In the genomic region with DNA sequence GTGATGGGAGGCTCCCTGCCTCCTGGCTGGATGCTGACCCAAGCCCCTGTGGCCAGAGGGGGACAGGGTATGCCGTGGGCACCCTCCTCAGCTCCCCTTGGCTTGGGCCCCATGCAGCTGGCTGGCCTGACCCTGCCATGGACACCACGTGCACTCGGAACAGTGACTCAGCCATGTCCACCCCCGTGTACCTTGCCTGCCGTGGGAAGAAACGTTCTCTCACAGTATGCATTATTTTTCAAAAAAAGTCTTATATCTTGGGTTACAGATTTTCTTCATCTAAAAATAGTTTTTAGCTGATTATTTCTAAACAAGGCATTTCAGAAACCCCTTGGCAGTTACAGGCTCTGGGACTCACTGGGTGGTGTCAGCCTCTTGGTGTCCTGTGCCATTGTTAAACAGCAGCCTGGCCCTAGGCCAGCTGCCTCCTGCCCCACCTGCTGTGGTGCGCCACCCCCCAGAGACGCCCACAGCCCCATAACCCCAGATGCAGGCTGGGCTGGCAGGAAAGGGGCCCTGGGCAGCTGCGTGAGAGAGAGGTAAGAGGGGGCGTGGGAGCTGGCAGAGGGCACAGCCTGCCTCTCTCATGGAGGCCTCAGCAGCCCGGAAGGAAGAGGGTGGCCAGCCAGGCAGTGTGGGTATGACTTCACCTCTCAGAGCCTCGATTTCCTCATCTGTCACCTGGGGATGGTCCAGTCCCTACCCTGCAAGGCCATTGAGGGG, we compare ENCODE assay signal across 13 cellular contexts.
DNase-seq lines count a peak whose midpoint lies in the region; ATAC-seq and TF ChIP-seq lines count a peak whose summit lies in the region.
"Had no signal": no experiment of that assay in that cellular context is flagged by ENCODE, and none has a peak within 500 bp of the region (broad histone marks: within the 10 kb centered on the region; RNA-seq: fewer than 3 reads in every experiment).

No MANE protein-coding gene starts in this region.

- H3K27me3 Mint-ChIP-seq in type B pancreatic cell: no peaks in the 10 kb centered on the region
- H3K27me3 Mint-ChIP-seq: B cell; stimulated activated memory B cell treated with anti-CD40 and anti-IgM and Interleukin-4, amounts not matched to agents 10 μg/mL and 1 μg/mL and 100 μg/mL, for 72 hours had no signal

- H3K27ac ChIP-seq in angular gyrus (ENCODE audit: low read depth, low read length): peak overlapping the region; percentile 60
- H3K27ac ChIP-seq: ascending aorta, gastroesophageal sphincter had no signal

- no peak for ATAC-seq in Right ventricle myocardium inferior
- ATAC-seq in esophagus mucosa: no peak
- ATAC-seq: gastroesophageal sphincter; stimulated activated memory B cell treated with anti-CD40 and anti-IgM and Interleukin-4, amounts not matched to agents 10 μg/mL and 1 μg/mL and 100 μg/mL, for 72 hours had no signal

- H3K4me1 Mint-ChIP-seq in type B pancreatic cell (ENCODE audit: unreplicated experiment): peaks cover 5% of the 10 kb centered on the region
- H3K4me1 Mint-ChIP-seq: B cell; stimulated activated memory B cell treated with anti-CD40 and anti-IgM and Interleukin-4, amounts not matched to agents 10 μg/mL and 1 μg/mL and 100 μg/mL, for 72 hours had no signal

- no peaks in the 10 kb centered on the region for H3K36me3 Mint-ChIP-seq in type B pancreatic cell
- H3K36me3 Mint-ChIP-seq: stimulated activated memory B cell treated with anti-CD40 and anti-IgM and Interleukin-4, amounts not matched to agents 10 μg/mL and 1 μg/mL and 100 μg/mL, for 72 hours had no signal

- H3K4me3 Mint-ChIP-seq in type B pancreatic cell: no peak overlapping the region
- H3K4me3 Mint-ChIP-seq: B cell; stimulated activated memory B cell treated with anti-CD40 and anti-IgM and Interleukin-4, amounts not matched to agents 10 μg/mL and 1 μg/mL and 100 μg/mL, for 72 hours had no signal

- DNase-seq in cardiac septum (ENCODE audit: low spot score): peak; percentile 41
- DNase-seq in Right ventricle myocardium inferior (ENCODE audit: missing footprints): no peak
- peak; percentile 39 for DNase-seq in islet precursor cell
- DNase-seq in type B pancreatic cell (ENCODE audit: extremely low spot score, unreplicated experiment): peak; percentile 64
- DNase-seq in Kasumi-1 (lab: John Stamatoyannopoulos, UW): no peak
- no peak for DNase-seq in HPDE6-E6E7 (ENCODE audit: extremely low spot score)
- DNase-seq: NCI-H524 had no signal

- intact Hi-C loops in cardiac septum (cut with DNase I) (no loop called here), Right ventricle myocardium inferior (cut with DNase I) (no loop called here)

- TF ChIP-seq CTCF in type B pancreatic cell (conservative IDR thresholded peaks at IDR 0.05): no peak

- H3K9me3 Mint-ChIP-seq in type B pancreatic cell: no peaks in the 10 kb centered on the region
- H3K9me3 Mint-ChIP-seq: stimulated activated memory B cell treated with anti-CD40 and anti-IgM and Interleukin-4, amounts not matched to agents 10 μg/mL and 1 μg/mL and 100 μg/mL, for 72 hours had no signal

- no peak overlapping the region for H3K27ac Mint-ChIP-seq in type B pancreatic cell
- H3K27ac Mint-ChIP-seq: B cell; stimulated activated memory B cell treated with anti-CD40 and anti-IgM and Interleukin-4, amounts not matched to agents 10 μg/mL and 1 μg/mL and 100 μg/mL, for 72 hours had no signal

Comparison
In these comparisons a context has a peak if more than half of its experiments do, and no peak if none do; other contexts are left out.
1. DNase-seq: peak in cardiac septum (single experiment), islet precursor cell (single experiment) and type B pancreatic cell (single experiment); none in Right ventricle myocardium inferior (single experiment), Kasumi-1 (0 of 2) and HPDE6-E6E7 (single experiment).